In genomic region chr1:200296091-200296661, GRCh38 we compare ENCODE assay signal across 18 cellular contexts.
A peak's percentile ranks its signal among the peaks of the same experiment; 100 is the strongest.
DNase-seq lines count a peak whose midpoint lies in the region; ATAC-seq and TF ChIP-seq lines count a peak whose summit lies in the region.
"Had no signal": no experiment of that assay in that cellular context is flagged by ENCODE, and none has a peak within 500 bp of the region (broad histone marks: within the 10 kb centered on the region; RNA-seq: fewer than 3 reads in every experiment).

No MANE protein-coding gene starts in this region.

- in situ Hi-C loops in T47D (cut with HindIII; ENCODE audit: low pct_unique_long_range_greater_than_20kb, low sequenced_read_pairs): no loop called here

- BruUV-seq in MCF 10A (replicated peaks; lab: Mats Ljungman, UMichigan): no TSS peak

- no peaks in the 10 kb centered on the region for H3K9me3 ChIP-seq in RWPE2 (ENCODE audit: severe bottlenecking)
- H3K9me3 ChIP-seq in left lung: no peaks in the 10 kb centered on the region
- H3K9me3 ChIP-seq: adrenal gland, left ventricle myocardium inferior, spleen, tibial nerve had no signal

- H3K4me1 Mint-ChIP-seq in MCF 10A (ENCODE audit: insufficient read depth, unreplicated experiment): no peaks in the 10 kb centered on the region
- H3K4me1 Mint-ChIP-seq: central memory CD8-positive, alpha-beta T cell; stimulated activated effector memory CD8-positive, alpha-beta T cell treated with anti-CD3 and anti-CD28 coated beads, Interleukin-12 subunit alpha, Interleukin-12 subunit beta, amount 100 ng/mL, for 72 hours had no signal

- H3K4me1 ChIP-seq in RWPE2 (ENCODE audit: insufficient read depth, poor library complexity, severe bottlenecking) (no peaks in the 10 kb centered on the region), left lung (peaks cover under 1% of the 10 kb centered on the region in 2 donors)
- H3K4me1 ChIP-seq: adrenal gland, left ventricle myocardium inferior, tibial nerve had no signal

- no peaks in the 10 kb centered on the region for H3K27me3 ChIP-seq in RWPE2 (ENCODE audit: insufficient read depth, poor library complexity, severe bottlenecking)
- H3K27me3 ChIP-seq in left lung: no peaks in the 10 kb centered on the region
- H3K27me3 ChIP-seq: adrenal gland, spleen, tibial nerve had no signal

- POLR2A ChIA-PET in MCF 10A (lab: Yijun Ruan, JAX): interaction anchor here (1.3 kb wide), 1 partner anchor 20 kb away, joined by 3 read pairs; no protein-coding TSS in a partner anchor

- peak; percentile 41; the same call in 1 of the 3 replicates for ATAC-seq in RWPE2 (ENCODE audit: low read depth)
- peak; percentile 94 for ATAC-seq in left lung
- no peak for ATAC-seq in Right ventricle myocardium inferior
- no peak for ATAC-seq in GM19395 (IDR thresholded peaks at IDR 0.05; ENCODE audit: unreplicated experiment)
- ATAC-seq: effector memory CD8-positive, alpha-beta T cell; stimulated activated effector memory CD8-positive, alpha-beta T cell treated with anti-CD3 and anti-CD28 coated beads, Interleukin-12 subunit alpha, Interleukin-12 subunit beta, amount 100 ng/mL, for 72 hours had no signal

- no peak overlapping the region for H3K27ac Mint-ChIP-seq in MCF 10A (ENCODE audit: low read depth, unreplicated experiment)
- H3K27ac Mint-ChIP-seq: CD4-positive, alpha-beta memory T cell; effector memory CD8-positive, alpha-beta T cell; stimulated activated effector memory CD8-positive, alpha-beta T cell treated with anti-CD3 and anti-CD28 coated beads, Interleukin-12 subunit alpha, Interleukin-12 subunit beta, amount 100 ng/mL, for 72 hours had no signal

- CTCF ChIA-PET in MCF 10A (lab: Yijun Ruan, JAX): interaction anchor here (0.5 to 6.9 kb wide), 8 partner anchors 9 to 902 kb away, joined by 3 to 54 read pairs (median 3); no protein-coding TSS in a partner anchor

- no peak overlapping the region for H3K27ac ChIP-seq in RWPE2 (ENCODE audit: poor library complexity, severe bottlenecking)
- peak overlapping the region in 1 of 2 donors; percentile 13 for H3K27ac ChIP-seq in left lung
- H3K27ac ChIP-seq: adrenal gland, KMS-11, left ventricle myocardium inferior, spleen, tibial nerve had no signal

- TF ChIP-seq CTCF in MCF 10A (IDR thresholded peaks at IDR 0.05; ENCODE audit: unreplicated experiment) (no peak), RWPE2 (IDR thresholded peaks at IDR 0.05; ENCODE audit: poor library complexity, severe bottlenecking) (no peak), left lung (IDR thresholded peaks at IDR 0.05) (no peak)

- no peaks in the 10 kb centered on the region for H3K36me3 ChIP-seq in RWPE2 (ENCODE audit: low read depth)
- H3K36me3 ChIP-seq in left lung: no peaks in the 10 kb centered on the region
- H3K36me3 ChIP-seq: adrenal gland, left ventricle myocardium inferior, spleen, tibial nerve had no signal

- no peaks in the 10 kb centered on the region for H3K9me3 Mint-ChIP-seq in MCF 10A (ENCODE audit: unreplicated experiment)
- H3K9me3 Mint-ChIP-seq: CD4-positive, alpha-beta memory T cell; central memory CD8-positive, alpha-beta T cell; effector memory CD8-positive, alpha-beta T cell; stimulated activated effector memory CD8-positive, alpha-beta T cell treated with anti-CD3 and anti-CD28 coated beads, Interleukin-12 subunit alpha, Interleukin-12 subunit beta, amount 100 ng/mL, for 72 hours had no signal

- no peak overlapping the region for H3K4me3 Mint-ChIP-seq in MCF 10A (ENCODE audit: unreplicated experiment)
- H3K4me3 Mint-ChIP-seq: CD4-positive, alpha-beta memory T cell; central memory CD8-positive, alpha-beta T cell; effector memory CD8-positive, alpha-beta T cell; stimulated activated effector memory CD8-positive, alpha-beta T cell treated with anti-CD3 and anti-CD28 coated beads, Interleukin-12 subunit alpha, Interleukin-12 subunit beta, amount 100 ng/mL, for 72 hours had no signal

- no peak overlapping the region for H3K4me3 ChIP-seq in RWPE2 (ENCODE audit: severe bottlenecking)
- no peak overlapping the region for H3K4me3 ChIP-seq in left lung
- H3K4me3 ChIP-seq: adrenal gland, left ventricle myocardium inferior, spleen, tibial nerve had no signal

- DNase-seq in T47D (ENCODE audit: low read depth in 1 of 2, low spot score in 1 of 2): peak; percentile 29 to 86
- no peak for DNase-seq in MCF 10A (ENCODE audit: unreplicated experiment)
- DNase-seq in RWPE2 (ENCODE audit: low spot score): no peak
- no peak for DNase-seq in left lung
- no peak for DNase-seq in Right ventricle myocardium inferior (ENCODE audit: missing footprints)
- no peak for DNase-seq in stimulated activated naive CD4-positive, alpha-beta T cell treated with Interleukin-2 at 50 U/mL for 16 hours (lab: John Stamatoyannopoulos, UW)
- DNase-seq in NOMO-1 (lab: John Stamatoyannopoulos, UW; ENCODE audit: unreplicated experiment in 2 of 2): no peak
- DNase-seq: activated CD4-positive, CD25-positive, alpha-beta regulatory T cell; adrenal gland; CD4-positive, alpha-beta memory T cell; effector memory CD8-positive, alpha-beta T cell; left ventricle myocardium inferior; spleen had no signal

- no peaks in the 10 kb centered on the region for H3K27me3 Mint-ChIP-seq in MCF 10A (ENCODE audit: insufficient read depth, unreplicated experiment)
- H3K27me3 Mint-ChIP-seq: central memory CD8-positive, alpha-beta T cell had no signal

- intact Hi-C loops in MCF 10A (cut with micrococcal nuclease): no loop called here
- intact Hi-C loops in left lung (cut with DNase I): no loop called here
- intact Hi-C loops in Right ventricle myocardium inferior (cut with DNase I): no loop called here

- no peaks in the 10 kb centered on the region for H3K36me3 Mint-ChIP-seq in MCF 10A (ENCODE audit: insufficient read depth, unreplicated experiment)
- H3K36me3 Mint-ChIP-seq: stimulated activated effector memory CD8-positive, alpha-beta T cell treated with anti-CD3 and anti-CD28 coated beads, Interleukin-12 subunit alpha, Interleukin-12 subunit beta, amount 100 ng/mL, for 72 hours had no signal

Comparison
In these comparisons a context has a peak if more than half of its experiments do, and no peak if none do; other contexts are left out.
1. DNase-seq: peak in T47D (2 of 2); none in MCF 10A (single experiment), RWPE2 (single experiment), left lung (0 of 2), Right ventricle myocardium inferior (single experiment), stimulated activated naive CD4-positive, alpha-beta T cell treated with Interleukin-2 at 50 U/mL for 16 hours (single experiment) and NOMO-1 (0 of 2).
2. ATAC-seq: peak in RWPE2 (single experiment) and left lung (single experiment); none in Right ventricle myocardium inferior (single experiment) and GM19395 (single experiment).